In the genomic region with DNA sequence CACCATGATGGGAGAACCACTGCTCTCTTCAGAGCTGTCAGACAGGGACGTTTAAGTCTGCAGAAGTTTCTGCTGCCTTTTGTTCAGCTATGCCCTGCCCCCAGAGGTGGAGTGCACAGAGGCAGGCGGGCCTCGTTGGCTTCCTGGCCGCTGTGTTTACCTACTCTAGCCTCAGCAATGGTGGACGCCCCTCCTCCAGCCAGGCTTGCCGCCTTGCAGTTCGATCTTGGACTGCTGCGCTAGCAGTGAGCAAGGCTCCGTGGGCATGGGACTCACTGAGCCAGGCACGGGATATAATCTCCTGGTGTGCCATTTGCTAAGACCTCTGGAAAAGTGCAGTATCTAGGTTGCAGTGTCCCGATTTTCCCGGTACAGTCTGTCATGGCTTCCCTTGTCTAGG, we compare ENCODE assay signal across 4 cellular contexts. TPM values are rescaled to one million over a fixed set of nuclear protein-coding genes. Genes with fewer than 3 reads are reported as not detected.
"Had no signal": no experiment of that assay in that cellular context is flagged by ENCODE, and none has a peak within 500 bp of the region (broad histone marks: within the 10 kb centered on the region; RNA-seq: fewer than 3 reads in every experiment).

No MANE protein-coding gene starts in this region.

RNA-seq across cellular contexts. Expression of gene OR3A2, which starts 43.3 kb away (rescaled TPM):
- total RNA-seq: LHCN-M2, M059J, MCF 10A, NCI-H460 had no signal

RNA-seq across cellular contexts. Expression of gene OR3A1, which starts 44.6 kb away (rescaled TPM):
- total RNA-seq: LHCN-M2, M059J, MCF 10A, NCI-H460 had no signal

RNA-seq across cellular contexts. Expression of gene OR1E1, which starts 55.4 kb away (rescaled TPM):
- total RNA-seq: LHCN-M2, M059J, MCF 10A, NCI-H460 had no signal
